28 cellular contexts compared by ENCODE assay signal in genomic region chr19:3503036-3503572, GRCh38. TPM values are rescaled to one million over a fixed set of nuclear protein-coding genes. Genes with fewer than 3 reads are reported as not detected.
A peak's percentile ranks its signal among the peaks of the same experiment; 100 is the strongest.
DNase-seq lines count a peak whose midpoint lies in the region; ATAC-seq, FAIRE-seq and TF ChIP-seq lines count a peak whose summit lies in the region.
"Had no signal": no experiment of that assay in that cellular context is flagged by ENCODE, and none has a peak within 500 bp of the region (broad histone marks: within the 10 kb centered on the region; RNA-seq: fewer than 3 reads in every experiment).

No MANE protein-coding gene starts in this region.

- in situ Hi-C loops in IMR-90 (cut with MboI; ENCODE audit: low sequenced_read_pairs), result no loop called here
- in situ Hi-C loops in K562 (cut with MboI), result no loop called here

- intact Hi-C loops in IMR-90 (cut with micrococcal nuclease), result no loop called here
- intact Hi-C loops in K562 (cut with micrococcal nuclease), result no loop called here

- TF ChIP-seq EP300 in K562 (IDR thresholded peaks at IDR 0.05; ENCODE audit: low read length), result no peak

- peaks cover 9% of the 10 kb centered on the region for H4K20me1 ChIP-seq in IMR-90 (ENCODE audit: insufficient read depth, low read length)
- H4K20me1 ChIP-seq in K562 (replicated peaks; ENCODE audit: control insufficient read depth, insufficient read depth, low read length), result peaks cover 7% of the 10 kb centered on the region; the same call in 1 of the 2 replicates

- no peak overlapping the region for H3K56ac ChIP-seq in IMR-90 (ENCODE audit: extremely low read depth, insufficient read depth, low read length)

- H4K8ac ChIP-seq in IMR-90 (ENCODE audit: low read depth in 2 of 2, low read length in 2 of 2) (0 out of 4 replicates have a peak overlapping the region, but pooled peaks of 1 of the 2 experiments have one; percentile 28), mesenchymal stem cell (ENCODE audit: low read length) (peak overlapping the region; percentile 24)

- no peak overlapping the region for H2BK12ac ChIP-seq in mesenchymal stem cell (ENCODE audit: low read length in 2 of 2)

- H3K4ac ChIP-seq in IMR-90 (ENCODE audit: low read depth, low read length), result no peak overlapping the region
- H3K4ac ChIP-seq in mesenchymal stem cell (ENCODE audit: low read depth in 1 of 2, low read length in 2 of 2), result no peak overlapping the region

- CTCF ChIA-PET in IMR-90 (lab: Yijun Ruan, JAX) (no interaction called here), K562 (lab: Yijun Ruan, JAX; ENCODE audit: low intra/inter-chr PET ratio) (no interaction called here)

- H2AFZ ChIP-seq in IMR-90 (replicated peaks; ENCODE audit: low read length, poor library complexity) (peak overlapping the region; percentile 76), K562 (ENCODE audit: low read depth, low read length) (peak overlapping the region; percentile 80), mesenchymal stem cell (ENCODE audit: low read depth, low read length) (no peak overlapping the region)

- H3K9me3 ChIP-seq in IMR-90 (ENCODE audit: control insufficient read depth, insufficient read depth, low read length), result no peaks in the 10 kb centered on the region
- H3K9me3 ChIP-seq in K562 (replicated peaks; ENCODE audit: control insufficient read depth, insufficient read depth, low read depth, low read length), result no peaks in the 10 kb centered on the region
- no peaks in the 10 kb centered on the region for H3K9me3 ChIP-seq in mesenchymal stem cell (ENCODE audit: control insufficient read depth, low read length)
- H3K9me3 ChIP-seq: psoas muscle had no signal

- H3K36me3 ChIP-seq in IMR-90 (ENCODE audit: control insufficient read depth, insufficient read depth, low read length), result no peaks in the 10 kb centered on the region
- peaks cover 6% of the 10 kb centered on the region; the same call in 2 of the 3 replicates for H3K36me3 ChIP-seq in K562 (ENCODE audit: control insufficient read depth, insufficient read depth, low read length)
- no peaks in the 10 kb centered on the region for H3K36me3 ChIP-seq in mesenchymal stem cell (ENCODE audit: control insufficient read depth in 1 of 2, insufficient read depth in 2 of 2, low read depth in 1 of 2, low read length in 2 of 2)

- TF ChIP-seq RAD21 in IMR-90 (IDR thresholded peaks at IDR 0.05; ENCODE audit: low read length) (no peak), K562 (CRISPR knock-in tag; conservative IDR thresholded peaks at IDR 0.05 in 1 of 2, IDR thresholded peaks at IDR 0.05 in 1 of 2) (no peak)

- no peak overlapping the region; the same call in 2 of the 3 replicates for H2BK15ac ChIP-seq in IMR-90 (ENCODE audit: low read depth, low read length)
- H2BK15ac ChIP-seq in mesenchymal stem cell (ENCODE audit: low read depth, poor library complexity, severe bottlenecking), result no peak overlapping the region

- H2BK5ac ChIP-seq in IMR-90 (ENCODE audit: low read depth, low read length, poor library complexity, severe bottlenecking) (no peak overlapping the region), mesenchymal stem cell (ENCODE audit: low read depth, low read length, poor library complexity, severe bottlenecking) (no peak overlapping the region)

- H3K4me2 ChIP-seq in IMR-90 (ENCODE audit: low read depth, low read length), result no peak overlapping the region
- H3K4me2 ChIP-seq in K562 (ENCODE audit: insufficient read depth, low read length), result peak overlapping the region; percentile 56
- no peak overlapping the region for H3K4me2 ChIP-seq in mesenchymal stem cell (ENCODE audit: low read length, poor library complexity, severe bottlenecking)

- dilution Hi-C loops in IMR-90 (cut with HindIII; ENCODE audit: low sequenced_read_pairs, unreplicated experiment), result no loop called here

- DNase-seq in COLO668 (lab: John Stamatoyannopoulos, UW; ENCODE audit: unreplicated experiment) (peak; percentile 18), IMR-90 (peak; percentile 78), K562 (ENCODE audit: extremely low read depth in 1 of 4, low spot score in 3 of 4) (peak in 2 of 4 experiments; percentile 56 to 82), mesenchymal stem cell (peak; percentile 69), foreskin fibroblast (no peak), DMS 273 (lab: John Stamatoyannopoulos, UW; ENCODE audit: unreplicated experiment) (no peak), SHP77 (lab: John Stamatoyannopoulos, UW) (no peak)
- no peak for DNase-seq in stimulated activated CD8-positive, alpha-beta memory T cell treated with anti-CD3 and anti-CD28 coated beads, Interleukin-4, amount 100 ng/mL, for 48 hours
- DNase-seq: activated CD4-positive, alpha-beta T cell treated with anti-CD3 and anti-CD28 coated beads for 36 hours; effector memory CD4-positive, alpha-beta T cell; Karpas-422; left colon; NCI-H1092; NCI-H2029; NCI-H2227 treated with DMSO at 0.1 percent for 48 hours; psoas muscle; SIG-M5; stimulated activated CD4-positive, alpha-beta T cell treated with anti-CD3 and anti-CD28 coated beads, Interleukin-2, amount 100 ng/mL, for 24 hours; stimulated activated naive CD4-positive, alpha-beta T cell had no signal

- TF ChIP-seq CTCF in IMR-90 (conservative IDR thresholded peaks at IDR 0.05; ENCODE audit: low read depth, low read length), result no peak
- no peak for TF ChIP-seq CTCF in K562 (IDR thresholded peaks at IDR 0.05 in 2 of 3, conservative IDR thresholded peaks at IDR 0.05 in 1 of 3; ENCODE audit: insufficient read depth in 2 of 3, low read depth in 1 of 3, low read length in 3 of 3)
- TF ChIP-seq CTCF in foreskin fibroblast (IDR thresholded peaks at IDR 0.05; ENCODE audit: low read depth, low read length), result no peak

- H3K14ac ChIP-seq in IMR-90 (replicated peaks; ENCODE audit: low read depth, low read length) (no peak overlapping the region), mesenchymal stem cell (ENCODE audit: low read length in 2 of 2) (peak overlapping the region in 1 of 2 experiments; percentile 82)

- H3K23ac ChIP-seq in IMR-90 (ENCODE audit: low read depth, low read length) (no peak overlapping the region), mesenchymal stem cell (ENCODE audit: low read length in 2 of 2) (no peak overlapping the region)

- H2BK120ac ChIP-seq in IMR-90 (ENCODE audit: low read depth, low read length), result no peak overlapping the region
- H2BK120ac ChIP-seq in mesenchymal stem cell (ENCODE audit: low read depth, low read length), result no peak overlapping the region

- H3K4me1 ChIP-seq in IMR-90 (ENCODE audit: control insufficient read depth, insufficient read depth, low read length) (peaks cover 5% of the 10 kb centered on the region; the same call in 1 of the 2 replicates), K562 (replicated peaks in 1 of 2; ENCODE audit: control insufficient read depth in 2 of 2, insufficient read depth in 2 of 2, low read length in 2 of 2) (peaks cover 18 to 51% of the 10 kb centered on the region in 2 experiments; a peak in 4 of 5 replicates), mesenchymal stem cell (ENCODE audit: control insufficient read depth, insufficient read depth, low read depth, low read length) (peaks cover 20% of the 10 kb centered on the region)

- H3K79me1 ChIP-seq in IMR-90 (ENCODE audit: low read depth in 1 of 2, low read length in 2 of 2) (peaks cover 8 to 44% of the 10 kb centered on the region in 2 experiments; a peak in 3 of 4 replicates), mesenchymal stem cell (replicated peaks; ENCODE audit: low read length, poor library complexity, severe bottlenecking) (peaks cover 3% of the 10 kb centered on the region)

- WGBS in IMR-90 (ENCODE audit: extremely low coverage in 2 of 2, insufficient read length in 1 of 2), 2 experiments, result 78% methylated on average over 4 of the region's 13 CpGs; no CpG with 5 or more reads in 1 of the 2 experiments
- WGBS in K562 (ENCODE audit: insufficient coverage, low coverage, missing lambda C conversion rate), result 13% methylated on average over 13 of the region's 13 CpGs
- WGBS in mesenchymal stem cell, result 87% methylated on average over 13 of the region's 13 CpGs

- H4K5ac ChIP-seq in IMR-90 (ENCODE audit: low read depth, low read length), result no peak overlapping the region

- peak overlapping the region; percentile 88 for H2AK9ac ChIP-seq in IMR-90 (replicated peaks; ENCODE audit: low read depth, low read length, poor library complexity)

- H3K79me2 ChIP-seq in K562 (ENCODE audit: control insufficient read depth, insufficient read depth, low read length), result peaks cover 46% of the 10 kb centered on the region

- POLR2A ChIA-PET in IMR-90 (lab: Charles Lee; ENCODE audit: unreplicated experiment) (no interaction called here), K562 (lab: Yijun Ruan, JAX) (interaction anchor here (0.9 to 1.3 kb wide), 4 partner anchors 10 to 24 kb away, joined by 3 to 5 read pairs (median 4); no protein-coding TSS in a partner anchor)

- H4K91ac ChIP-seq in IMR-90 (ENCODE audit: insufficient read depth, low read depth, low read length) (no peak overlapping the region), mesenchymal stem cell (ENCODE audit: low read length) (no peak overlapping the region)

- H3K18ac ChIP-seq in IMR-90 (ENCODE audit: low read depth, low read length) (no peak overlapping the region), mesenchymal stem cell (ENCODE audit: low read depth in 1 of 2, low read length in 2 of 2) (no peak overlapping the region)

- ATAC-seq in IMR-90 (ENCODE audit: low read depth) (no peak), K562 (no peak)
- ATAC-seq: activated CD4-positive, alpha-beta T cell treated with anti-CD3 and anti-CD28 coated beads for 36 hours; activated naive CD4-positive, alpha-beta T cell treated with anti-CD3 and anti-CD28 coated beads, Interleukin-2, amount 50 U/mL, for 72 hours; esophagus mucosa; GM12878; left colon; psoas muscle had no signal

- H3K9me1 ChIP-seq in IMR-90 (ENCODE audit: insufficient read depth, low read length) (peaks cover 9% of the 10 kb centered on the region; the same call in 1 of the 2 replicates), K562 (ENCODE audit: control insufficient read depth, insufficient read depth, low read length) (peaks cover 2% of the 10 kb centered on the region)

- no peak overlapping the region for H3K27ac ChIP-seq in IMR-90 (ENCODE audit: insufficient read depth, low read length)
- H3K27ac ChIP-seq in K562 (ENCODE audit: extremely low read depth, low read depth, low read length), result peak overlapping the region; percentile 53; the same call in 2 of the 3 replicates
- H3K27ac ChIP-seq in mesenchymal stem cell (ENCODE audit: low read length, poor library complexity, severe bottlenecking), result no peak overlapping the region
- H3K27ac ChIP-seq: psoas muscle, skin epidermis had no signal

- FAIRE-seq in K562 (lab: Jason Lieb, UNC), result peak; percentile 35
- FAIRE-seq: GM12878 had no signal

- H3K4me3 ChIP-seq in IMR-90 (ENCODE audit: insufficient read depth, low read depth, low read length) (no peak overlapping the region), K562 (no peak overlapping the region), mesenchymal stem cell (ENCODE audit: insufficient read depth in 1 of 2, low read depth in 1 of 2, low read length in 2 of 2) (no peak overlapping the region), foreskin fibroblast (ENCODE audit: low read depth in 1 of 2, low read length in 2 of 2) (no peak overlapping the region)
- H3K4me3 ChIP-seq: GM12878, psoas muscle, skin epidermis had no signal

- no peak overlapping the region for H3K9ac ChIP-seq in IMR-90 (ENCODE audit: low read depth, low read length)
- peak overlapping the region in 1 of 2 experiments; percentile 78; a peak in 2 of 4 replicates for H3K9ac ChIP-seq in K562 (ENCODE audit: insufficient read depth in 1 of 2, low read depth in 2 of 2, low read length in 2 of 2)
- no peak overlapping the region for H3K9ac ChIP-seq in mesenchymal stem cell (ENCODE audit: low read length)

- H3K27me3 ChIP-seq in IMR-90 (ENCODE audit: control insufficient read depth, insufficient read depth, low read length) (no peaks in the 10 kb centered on the region), K562 (ENCODE audit: control insufficient read depth in 2 of 2, insufficient read depth in 2 of 2, low read length in 2 of 2) (no peaks in the 10 kb centered on the region), mesenchymal stem cell (ENCODE audit: control insufficient read depth in 1 of 2, insufficient read depth in 1 of 2, low read length in 2 of 2) (no peaks in the 10 kb centered on the region)

- TF ChIP-seq POLR2A in IMR-90 (IDR thresholded peaks at IDR 0.05; ENCODE audit: low read depth, low read length) (no peak), K562 (conservative IDR thresholded peaks at IDR 0.05) (no peak)

- BruUV-seq in IMR-90 (replicated peaks; lab: Mats Ljungman, UMichigan) (no TSS peak), K562 (replicated peaks; lab: Mats Ljungman, UMichigan) (no TSS peak)

- no peak overlapping the region for H2BK20ac ChIP-seq in IMR-90 (ENCODE audit: low read depth, low read length)

- H2AK5ac ChIP-seq in IMR-90 (ENCODE audit: low read depth, low read length) (peak overlapping the region; percentile 50; the same call in 1 of the 2 replicates), mesenchymal stem cell (ENCODE audit: low read length, severe bottlenecking) (peak overlapping the region; percentile 68)

RNA-seq across cellular contexts. Expression of gene DOHH, which starts 2.6 kb away (rescaled TPM):
- 3.2 and 4.2 TPM in 2 replicates for total RNA-seq in IMR-90 (2012; rRNA removed)
- polyA plus RNA-seq in IMR-90 (2012; rRNA removed), result 9.2 and 13.6 TPM in 2 replicates
- polyA plus RNA-seq in IMR-90 (2012; cell fraction: cytosol; rRNA removed), result 19.8 and 19.9 TPM in 2 replicates
- polyA plus RNA-seq in IMR-90 (2012; cell fraction: nucleus; rRNA removed; ENCODE audit: low replicate concordance), result 5.3 and 24.1 TPM in 2 replicates
- total RNA-seq in K562 (2011; cell fraction: chromatin; rRNA removed; ENCODE audit: low replicate concordance), result 1.7 and 7.3 TPM in 2 replicates
- total RNA-seq in K562 (2011; cell fraction: nucleolus; rRNA removed), result 15.4 and 16.5 TPM in 2 replicates
- 6.7 and 6.9 TPM in 2 replicates for total RNA-seq in K562 (2011; cell fraction: nucleoplasm; rRNA removed)
- total RNA-seq in K562 (2014; rRNA removed), result 47.2 and 58.7 TPM in 2 replicates
- 1.1 and 1.8 TPM in 2 replicates for total RNA-seq in K562 (2014; rRNA removed; fragmentation: Illumina TruSeq; extraction: Trizol)
- total RNA-seq in K562 (2015; rRNA removed; fragmentation: Illumina TruSeq; extraction: Trizol), result 10.4 and 10.6 TPM in 2 replicates
- total RNA-seq in K562 (2021), result 21.4 and 31.0 TPM in 2 replicates
- polyA plus RNA-seq in K562 (2011; rRNA removed), result 5.1 and 6.3 TPM in 2 replicates
- polyA plus RNA-seq in K562 (2011; cell fraction: cytosol; rRNA removed), result 7.6 and 28.6 TPM in 2 replicates
- 4.8 and 12.7 TPM in 2 replicates for polyA plus RNA-seq in K562 (2011; cell fraction: nucleus; rRNA removed)
- polyA plus RNA-seq in K562 (2012), result 15.9 and 28.3 TPM in 2 replicates
- polyA plus RNA-seq in K562 (2014; fragmentation: Illumina TruSeq; extraction: Trizol), result 1.2 and 8.2 TPM in 2 replicates
- under 1 TPM; 0.14 to 0.15 TPM for polyA plus RNA-seq in K562 (2014; fragmentation: Nextera tagmentation; extraction: Ambion mirVana)
- polyA plus RNA-seq in K562 (2014; rRNA removed), result 31.2 and 32.8 TPM in 2 replicates
- polyA minus RNA-seq in K562 (2011; rRNA and poly(A)+ RNA removed), result 1.1 and 2.0 TPM in 2 replicates
- 10.9 and 15.2 TPM in 2 replicates for polyA minus RNA-seq in K562 (2011; cell fraction: cytosol; rRNA and poly(A)+ RNA removed)
- 5.5 and 6.3 TPM in 2 replicates for polyA minus RNA-seq in K562 (2011; cell fraction: nucleus; rRNA and poly(A)+ RNA removed)
- 4.2 TPM for polyA plus RNA-seq in mesenchymal stem cell (2013, experiment 1 of 2)
- polyA plus RNA-seq in mesenchymal stem cell (2013, experiment 2 of 2), result 3.8 TPM

RNA-seq across cellular contexts. Expression of gene FZR1, which starts 3.0 kb away (rescaled TPM):
- 21.5 and 24.4 TPM in 2 replicates for total RNA-seq in IMR-90 (2012; rRNA removed)
- 47.8 and 56.3 TPM in 2 replicates for polyA plus RNA-seq in IMR-90 (2012; rRNA removed)
- 34.0 and 49.4 TPM in 2 replicates for polyA plus RNA-seq in IMR-90 (2012; cell fraction: cytosol; rRNA removed)
- 57.9 and 195 TPM in 2 replicates for polyA plus RNA-seq in IMR-90 (2012; cell fraction: nucleus; rRNA removed; ENCODE audit: low replicate concordance)
- total RNA-seq in K562 (2011; cell fraction: chromatin; rRNA removed; ENCODE audit: low replicate concordance), result 50.6 and 186 TPM in 2 replicates
- total RNA-seq in K562 (2011; cell fraction: nucleolus; rRNA removed), result 95.1 and 105 TPM in 2 replicates
- 50.0 and 65.9 TPM in 2 replicates for total RNA-seq in K562 (2011; cell fraction: nucleoplasm; rRNA removed)
- total RNA-seq in K562 (2014; rRNA removed), result 24.1 and 42.2 TPM in 2 replicates
- total RNA-seq in K562 (2014; rRNA removed; fragmentation: Illumina TruSeq; extraction: Trizol), result 5.0 and 5.7 TPM in 2 replicates
- total RNA-seq in K562 (2015; rRNA removed; fragmentation: Illumina TruSeq; extraction: Trizol), result 18.0 and 22.3 TPM in 2 replicates
- 45.4 and 48.0 TPM in 2 replicates for total RNA-seq in K562 (2021)
- polyA plus RNA-seq in K562 (2011; rRNA removed), result 22.2 and 37.4 TPM in 2 replicates
- polyA plus RNA-seq in K562 (2011; cell fraction: cytosol; rRNA removed), result 18.2 and 33.8 TPM in 2 replicates
- 112 and 152 TPM in 2 replicates for polyA plus RNA-seq in K562 (2011; cell fraction: nucleus; rRNA removed)
- 39.8 and 40.4 TPM in 2 replicates for polyA plus RNA-seq in K562 (2012)
- 21.6 and 40.6 TPM in 2 replicates for polyA plus RNA-seq in K562 (2014; fragmentation: Illumina TruSeq; extraction: Trizol)
- under 1 TPM; 0.18 to 0.28 TPM for polyA plus RNA-seq in K562 (2014; fragmentation: Nextera tagmentation; extraction: Ambion mirVana)
- polyA plus RNA-seq in K562 (2014; rRNA removed), result 23.6 and 30.6 TPM in 2 replicates
- polyA minus RNA-seq in K562 (2011; rRNA and poly(A)+ RNA removed), result 6.9 and 8.2 TPM in 2 replicates
- 32.1 and 44.7 TPM in 2 replicates for polyA minus RNA-seq in K562 (2011; cell fraction: cytosol; rRNA and poly(A)+ RNA removed)
- 18.8 and 33.2 TPM in 2 replicates for polyA minus RNA-seq in K562 (2011; cell fraction: nucleus; rRNA and poly(A)+ RNA removed)
- polyA plus RNA-seq in mesenchymal stem cell (2013, experiment 1 of 2), result 30.7 TPM
- polyA plus RNA-seq in mesenchymal stem cell (2013, experiment 2 of 2), result 28.8 TPM

RNA-seq across cellular contexts. Expression of gene SMIM44, which starts 19.9 kb away (rescaled TPM):
- total RNA-seq in IMR-90 (2012; rRNA removed) (not detected in 2 replicates), K562 (2014; rRNA removed) (not detected in 2 replicates), K562 (2014; rRNA removed; fragmentation: Illumina TruSeq; extraction: Trizol) (not detected in 2 replicates), K562 (2015; rRNA removed; fragmentation: Illumina TruSeq; extraction: Trizol) (not detected in 2 replicates), K562 (2021) (not detected in 2 replicates)
- polyA plus RNA-seq in IMR-90 (2012; rRNA removed) (not detected in 2 replicates), K562 (2011; rRNA removed) (not detected in 2 replicates), K562 (2014; fragmentation: Illumina TruSeq; extraction: Trizol) (not detected in 2 replicates), K562 (2014; fragmentation: Nextera tagmentation; extraction: Ambion mirVana) (not detected), K562 (2014; rRNA removed) (not detected in 2 replicates)
- polyA plus RNA-seq in IMR-90 (2012; cell fraction: cytosol; rRNA removed), result not detected in 2 replicates
- polyA plus RNA-seq in IMR-90 (2012; cell fraction: nucleus; rRNA removed; ENCODE audit: low replicate concordance), result not detected in 2 replicates
- not detected in 2 replicates for total RNA-seq in K562 (2011; cell fraction: chromatin; rRNA removed; ENCODE audit: low replicate concordance)
- total RNA-seq in K562 (2011; cell fraction: nucleolus; rRNA removed), result not detected in 2 replicates
- not detected in 2 replicates for total RNA-seq in K562 (2011; cell fraction: nucleoplasm; rRNA removed)
- polyA plus RNA-seq in K562 (2011; cell fraction: cytosol; rRNA removed), result not detected in 2 replicates
- not detected in 2 replicates for polyA plus RNA-seq in K562 (2011; cell fraction: nucleus; rRNA removed)
- not detected in 2 replicates for polyA plus RNA-seq in K562 (2012)
- polyA minus RNA-seq in K562 (2011; rRNA and poly(A)+ RNA removed), result not detected in 2 replicates
- not detected in 2 replicates for polyA minus RNA-seq in K562 (2011; cell fraction: cytosol; rRNA and poly(A)+ RNA removed)
- polyA minus RNA-seq in K562 (2011; cell fraction: nucleus; rRNA and poly(A)+ RNA removed), result not detected in 2 replicates
- not detected for polyA plus RNA-seq in mesenchymal stem cell (2013, experiment 1 of 2)
- polyA plus RNA-seq in mesenchymal stem cell (2013, experiment 2 of 2), result not detected
- total RNA-seq: activated CD4-positive, alpha-beta T cell treated with anti-CD3 and anti-CD28 coated beads for 36 hours; activated naive CD4-positive, alpha-beta T cell treated with anti-CD3 and anti-CD28 coated beads, Interleukin-2, amount 50 U/mL, for 72 hours; esophagus mucosa; glomerular endothelial cell; GM12878; HT1080; mesothelial cell of epicardium; psoas muscle had no signal
- polyA plus RNA-seq: GM12878, neural cell, psoas muscle, thymus had no signal

RNA-seq across cellular contexts. Expression of gene SMIM24, which starts 22.8 kb away (rescaled TPM):
- not detected in 2 replicates for total RNA-seq in IMR-90 (2012; rRNA removed)
- polyA plus RNA-seq in IMR-90 (2012; rRNA removed), result not detected in 2 replicates
- 0.09 TPM in 1 of 2 replicates, not detected in the other for polyA plus RNA-seq in IMR-90 (2012; cell fraction: cytosol; rRNA removed)
- not detected in 2 replicates for polyA plus RNA-seq in IMR-90 (2012; cell fraction: nucleus; rRNA removed; ENCODE audit: low replicate concordance)
- 2.1 and 3.1 TPM in 2 replicates for total RNA-seq in K562 (2011; cell fraction: chromatin; rRNA removed; ENCODE audit: low replicate concordance)
- total RNA-seq in K562 (2011; cell fraction: nucleolus; rRNA removed), result 3.2 and 3.8 TPM in 2 replicates
- 3.5 and 8.2 TPM in 2 replicates for total RNA-seq in K562 (2011; cell fraction: nucleoplasm; rRNA removed)
- total RNA-seq in K562 (2014; rRNA removed), result 0.45 and 1.2 TPM in 2 replicates
- 0.73 and 1.1 TPM in 2 replicates for total RNA-seq in K562 (2014; rRNA removed; fragmentation: Illumina TruSeq; extraction: Trizol)
- not detected in 2 replicates for total RNA-seq in K562 (2015; rRNA removed; fragmentation: Illumina TruSeq; extraction: Trizol)
- total RNA-seq in K562 (2021), result 1.1 and 1.4 TPM in 2 replicates
- 12.3 and 12.9 TPM in 2 replicates for polyA plus RNA-seq in K562 (2011; rRNA removed)
- polyA plus RNA-seq in K562 (2011; cell fraction: cytosol; rRNA removed), result 9.2 and 18.1 TPM in 2 replicates
- 3.3 and 7.5 TPM in 2 replicates for polyA plus RNA-seq in K562 (2011; cell fraction: nucleus; rRNA removed)
- polyA plus RNA-seq in K562 (2012), result 2.3 and 5.3 TPM in 2 replicates
- 2.9 and 3.0 TPM in 2 replicates for polyA plus RNA-seq in K562 (2014; fragmentation: Illumina TruSeq; extraction: Trizol)
- polyA plus RNA-seq in K562 (2014; fragmentation: Nextera tagmentation; extraction: Ambion mirVana), result 1 to 10 TPM in 1 of 2 experiments, under 1 TPM in 1; 0.86 to 1.8 TPM
- 0.77 and 1.6 TPM in 2 replicates for polyA plus RNA-seq in K562 (2014; rRNA removed)
- 3.8 and 4.3 TPM in 2 replicates for polyA minus RNA-seq in K562 (2011; rRNA and poly(A)+ RNA removed)
- polyA minus RNA-seq in K562 (2011; cell fraction: cytosol; rRNA and poly(A)+ RNA removed), result 2.2 and 5.2 TPM in 2 replicates
- polyA minus RNA-seq in K562 (2011; cell fraction: nucleus; rRNA and poly(A)+ RNA removed), result 1.7 TPM in 1 of 2 replicates, not detected in the other
- polyA plus RNA-seq in mesenchymal stem cell (2013, experiment 1 of 2), result 0.18 TPM
- not detected for polyA plus RNA-seq in mesenchymal stem cell (2013, experiment 2 of 2)
- total RNA-seq: esophagus mucosa, glomerular endothelial cell, HT1080, psoas muscle had no signal
- polyA plus RNA-seq: neural cell had no signal

RNA-seq across cellular contexts. Expression of gene TEKTIP1, which starts 35.9 kb away (rescaled TPM):
- total RNA-seq in IMR-90 (2012; rRNA removed), result not detected in 2 replicates
- not detected in 2 replicates for polyA plus RNA-seq in IMR-90 (2012; rRNA removed)
- not detected in 2 replicates for polyA plus RNA-seq in IMR-90 (2012; cell fraction: cytosol; rRNA removed)
- polyA plus RNA-seq in IMR-90 (2012; cell fraction: nucleus; rRNA removed; ENCODE audit: low replicate concordance), result 0.36 and 0.60 TPM in 2 replicates
- total RNA-seq in K562 (2011; cell fraction: chromatin; rRNA removed; ENCODE audit: low replicate concordance), result not detected in 2 replicates
- total RNA-seq in K562 (2011; cell fraction: nucleolus; rRNA removed), result not detected in 2 replicates
- not detected in 2 replicates for total RNA-seq in K562 (2011; cell fraction: nucleoplasm; rRNA removed)
- total RNA-seq in K562 (2014; rRNA removed), result not detected in 2 replicates
- not detected in 2 replicates for total RNA-seq in K562 (2014; rRNA removed; fragmentation: Illumina TruSeq; extraction: Trizol)
- total RNA-seq in K562 (2015; rRNA removed; fragmentation: Illumina TruSeq; extraction: Trizol), result 0.26 TPM in 1 of 2 replicates, not detected in the other
- total RNA-seq in K562 (2021), result 0.29 and 0.66 TPM in 2 replicates
- not detected in 2 replicates for polyA plus RNA-seq in K562 (2011; rRNA removed)
- polyA plus RNA-seq in K562 (2011; cell fraction: cytosol; rRNA removed), result not detected in 2 replicates
- 0.53 TPM in 1 of 2 replicates, not detected in the other for polyA plus RNA-seq in K562 (2011; cell fraction: nucleus; rRNA removed)
- 0.44 and 0.68 TPM in 2 replicates for polyA plus RNA-seq in K562 (2012)
- not detected in 2 replicates for polyA plus RNA-seq in K562 (2014; fragmentation: Illumina TruSeq; extraction: Trizol)
- polyA plus RNA-seq in K562 (2014; fragmentation: Nextera tagmentation; extraction: Ambion mirVana), result not detected
- polyA plus RNA-seq in K562 (2014; rRNA removed), result not detected in 2 replicates
- not detected in 2 replicates for polyA minus RNA-seq in K562 (2011; rRNA and poly(A)+ RNA removed)
- polyA minus RNA-seq in K562 (2011; cell fraction: cytosol; rRNA and poly(A)+ RNA removed), result not detected in 2 replicates
- polyA minus RNA-seq in K562 (2011; cell fraction: nucleus; rRNA and poly(A)+ RNA removed), result not detected in 2 replicates
- not detected for polyA plus RNA-seq in mesenchymal stem cell (2013, experiment 1 of 2)
- not detected for polyA plus RNA-seq in mesenchymal stem cell (2013, experiment 2 of 2)
- total RNA-seq: glomerular endothelial cell, HT1080 had no signal
- polyA plus RNA-seq: neural cell, psoas muscle had no signal

Comparison
In these comparisons a context has a peak if more than half of its experiments do, and no peak if none do; other contexts are left out.
1. DNase-seq: peak in COLO668 (single experiment), IMR-90 (single experiment) and mesenchymal stem cell (single experiment); none in stimulated activated CD8-positive, alpha-beta memory T cell treated with anti-CD3 and anti-CD28 coated beads, Interleukin-4, amount 100 ng/mL, for 48 hours (single experiment), foreskin fibroblast (0 of 2), DMS 273 (single experiment) and SHP77 (0 of 2).